Comparison of ENCODE assay signal across 21 cellular contexts in the genomic region with DNA sequence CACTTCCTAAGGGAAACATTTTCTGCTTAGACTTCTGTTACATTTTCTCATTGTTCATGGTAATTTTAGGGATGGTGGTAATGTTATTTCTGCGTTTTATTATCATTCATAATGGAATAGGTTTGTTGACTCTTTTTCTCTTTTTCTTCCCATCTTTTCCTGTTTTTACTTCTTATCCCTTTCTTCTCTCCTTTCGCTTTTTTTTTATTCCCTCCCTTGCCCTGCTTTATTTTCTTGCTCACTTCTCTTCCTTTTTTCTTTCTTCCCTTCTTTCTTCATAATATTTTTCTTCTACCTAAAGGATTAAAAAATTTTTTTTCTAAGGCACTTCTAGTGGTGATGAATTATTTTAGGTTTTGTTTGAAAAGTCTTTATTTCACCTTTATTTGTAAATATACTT. TPM values are rescaled to one million over a fixed set of nuclear protein-coding genes. Genes with fewer than 3 reads are reported as not detected.
DNase-seq lines count a peak whose midpoint lies in the region; ATAC-seq and TF ChIP-seq lines count a peak whose summit lies in the region.
"Had no signal": no experiment of that assay in that cellular context is flagged by ENCODE, and none has a peak within 500 bp of the region (broad histone marks: within the 10 kb centered on the region; RNA-seq: fewer than 3 reads in every experiment).

No MANE protein-coding gene starts in this region.

- H3K9ac ChIP-seq in H9 (ENCODE audit: extremely low read depth, insufficient read length, low read length): no peak overlapping the region

- no peak overlapping the region for H3K18ac ChIP-seq in H9 (ENCODE audit: insufficient read length, low read depth, low read length)

- no peak overlapping the region for H3K27ac ChIP-seq in H9 (ENCODE audit: insufficient read length, low read depth, low read length)
- H3K27ac ChIP-seq: C4-2B, SJCRH30 had no signal

- no peak overlapping the region for H4K91ac ChIP-seq in H9 (ENCODE audit: insufficient read length, low read depth, low read length)

- H2BK5ac ChIP-seq in H9 (ENCODE audit: insufficient read length, low read length): no peak overlapping the region

- no peak overlapping the region for H3K14ac ChIP-seq in H9 (ENCODE audit: insufficient read depth, low read length)

- WGBS in H9 (ENCODE audit: extremely low coverage, insufficient read length, low lambda C conversion rate): no CpG with 5 or more reads among the region's 2 CpGs

- no peak overlapping the region for H4K5ac ChIP-seq in H9 (ENCODE audit: insufficient read length, low read depth, low read length)

- peak overlapping the region; percentile 65 for H3K27ac Mint-ChIP-seq in activated T-cell treated with anti-CD3 and anti-CD28 coated beads, Interleukin-2, amount 50 U/mL, for 72 hours
- H3K27ac Mint-ChIP-seq in H9: peak overlapping the region; percentile 32 to 95 (median 93); a peak in 5 of 7 replicates
- H3K27ac Mint-ChIP-seq in activated naive CD8-positive, alpha-beta T cell treated with anti-CD3 and anti-CD28 coated beads, Interleukin-2, amount 50 U/mL, for 24 hours: peak overlapping the region; percentile 58
- H3K27ac Mint-ChIP-seq in naive thymus-derived CD8-positive, alpha-beta T cell: peak overlapping the region in 6 of 10 donors; percentile 19 to 71 (median 48)

- H3K56ac ChIP-seq in H9 (ENCODE audit: insufficient read length, low read depth, low read length): no peak overlapping the region

- H3K9me3 ChIP-seq in H9 (ENCODE audit: control insufficient read depth, low read depth, low read length): no peaks in the 10 kb centered on the region
- H3K9me3 ChIP-seq: HAP-1, SJCRH30 had no signal

- H3K23ac ChIP-seq in H9 (ENCODE audit: insufficient read length, low read depth, low read length): no peak overlapping the region

- no peak overlapping the region for H2AFZ ChIP-seq in H9 (ENCODE audit: low read length)

- no peaks in the 10 kb centered on the region for H3K23me2 ChIP-seq in H9 (ENCODE audit: insufficient read length, low read depth, low read length, poor library complexity, severe bottlenecking)

- no peaks in the 10 kb centered on the region for H3K79me1 ChIP-seq in H9 (ENCODE audit: insufficient read depth, low read depth, low read length, poor library complexity, severe bottlenecking)

- no peaks in the 10 kb centered on the region; the same call in 1 of the 2 replicates for H3K79me2 ChIP-seq in H9 (ENCODE audit: insufficient read depth, low read length)

- no peak overlapping the region for H3K4me2 ChIP-seq in H9 (ENCODE audit: insufficient read depth, insufficient read length, low read length)

- H3K27me3 ChIP-seq in H9 (ENCODE audit: insufficient read depth, low read length): no peaks in the 10 kb centered on the region
- H3K27me3 ChIP-seq: SJCRH30 had no signal

- no peak overlapping the region for H2AK5ac ChIP-seq in H9 (ENCODE audit: insufficient read length, low read length)

- DNase-seq in activated T-cell treated with anti-CD3 and anti-CD28 coated beads, Interleukin-2, amount 50 U/mL, for 72 hours: no peak
- no peak for DNase-seq in activated T-cell treated with anti-CD3 and anti-CD28 coated beads, Interleukin-2, amount 50 U/mL, for 48 hours
- DNase-seq in H9 (no peak), superior temporal gyrus (ENCODE audit: extremely low spot score) (no peak), AG08395 (ENCODE audit: low spot score) (no peak), NCI-H1417 (lab: John Stamatoyannopoulos, UW) (no peak)
- DNase-seq in activated naive CD8-positive, alpha-beta T cell treated with anti-CD3 and anti-CD28 coated beads, Interleukin-2, amount 50 U/mL, for 24 hours: no peak
- no peak for DNase-seq in naive thymus-derived CD8-positive, alpha-beta T cell
- DNase-seq: 8988T, GDM1, Karpas-422, NCI-H1694 treated with DMSO at 0.1 percent for 48 hours, NCI-H2081 treated with DMSO at 0.1 percent for 48 hours, NCI-H2171 treated with DMSO at 0.1 percent for 48 hours, NCI-H446, NCI-H526 treated with DMSO at 0.1 percent for 48 hours, OCI-M1, SJCRH30 had no signal

- H2BK120ac ChIP-seq in H9 (ENCODE audit: low read depth, low read length, poor library complexity, severe bottlenecking): no peak overlapping the region

- H3K4me3 Mint-ChIP-seq in activated T-cell treated with anti-CD3 and anti-CD28 coated beads, Interleukin-2, amount 50 U/mL, for 72 hours: no peak overlapping the region
- no peak overlapping the region for H3K4me3 Mint-ChIP-seq in H9
- H3K4me3 Mint-ChIP-seq in activated naive CD8-positive, alpha-beta T cell treated with anti-CD3 and anti-CD28 coated beads, Interleukin-2, amount 50 U/mL, for 24 hours: no peak overlapping the region
- H3K4me3 Mint-ChIP-seq in naive thymus-derived CD8-positive, alpha-beta T cell: peak overlapping the region in 4 of 10 donors; percentile 2 to 33 (median 15)

- POLR2A ChIA-PET in naive thymus-derived CD8-positive, alpha-beta T cell (lab: Charles Lee): no interaction called here

- no peaks in the 10 kb centered on the region for H4K20me1 ChIP-seq in H9 (ENCODE audit: control insufficient read depth, insufficient read depth, insufficient read length)

- TF ChIP-seq CTCF in H9 (conservative IDR thresholded peaks at IDR 0.05): no peak

- peaks cover 38% of the 10 kb centered on the region for H3K4me1 Mint-ChIP-seq in activated T-cell treated with anti-CD3 and anti-CD28 coated beads, Interleukin-2, amount 50 U/mL, for 72 hours (ENCODE audit: low read depth)
- H3K4me1 Mint-ChIP-seq in H9: peaks cover 41 to 48% of the 10 kb centered on the region in 2 experiments
- peaks cover 37% of the 10 kb centered on the region for H3K4me1 Mint-ChIP-seq in activated naive CD8-positive, alpha-beta T cell treated with anti-CD3 and anti-CD28 coated beads, Interleukin-2, amount 50 U/mL, for 24 hours
- peaks cover 29 to 58% (median 50%) of the 10 kb centered on the region in 4 donors for H3K4me1 Mint-ChIP-seq in naive thymus-derived CD8-positive, alpha-beta T cell

- H2BK15ac ChIP-seq in H9 (ENCODE audit: low read depth, low read length): no peak overlapping the region

- no peak overlapping the region for H3K4ac ChIP-seq in H9 (ENCODE audit: low read depth, low read length)

- H3K9me3 Mint-ChIP-seq in activated T-cell treated with anti-CD3 and anti-CD28 coated beads, Interleukin-2, amount 50 U/mL, for 72 hours: no peaks in the 10 kb centered on the region
- H3K9me3 Mint-ChIP-seq in H9: no peaks in the 10 kb centered on the region
- no peaks in the 10 kb centered on the region for H3K9me3 Mint-ChIP-seq in activated naive CD8-positive, alpha-beta T cell treated with anti-CD3 and anti-CD28 coated beads, Interleukin-2, amount 50 U/mL, for 24 hours
- peaks cover 0 to 2% (median 0%) of the 10 kb centered on the region in 9 donors for H3K9me3 Mint-ChIP-seq in naive thymus-derived CD8-positive, alpha-beta T cell
- H3K9me3 Mint-ChIP-seq: IgD-negative memory B cell had no signal

- no peak overlapping the region for H2BK20ac ChIP-seq in H9 (ENCODE audit: low read depth, low read length, poor library complexity, severe bottlenecking)

- no peaks in the 10 kb centered on the region for H3K4me1 ChIP-seq in H9 (ENCODE audit: insufficient read depth, low read length)
- H3K4me1 ChIP-seq: SJCRH30 had no signal

- ATAC-seq in activated T-cell treated with anti-CD3 and anti-CD28 coated beads, Interleukin-2, amount 50 U/mL, for 72 hours (replicated peaks in 1 of 2): no peak
- ATAC-seq in activated naive CD8-positive, alpha-beta T cell treated with anti-CD3 and anti-CD28 coated beads, Interleukin-2, amount 50 U/mL, for 24 hours: no peak
- no peak for ATAC-seq in naive thymus-derived CD8-positive, alpha-beta T cell

- H3K36me3 Mint-ChIP-seq in activated T-cell treated with anti-CD3 and anti-CD28 coated beads, Interleukin-2, amount 50 U/mL, for 72 hours (ENCODE audit: insufficient read depth in 2 of 2): peaks cover 8 to 29% of the 10 kb centered on the region in 2 donors
- peaks cover 9 to 27% (median 16%) of the 10 kb centered on the region in 3 experiments for H3K36me3 Mint-ChIP-seq in H9 (ENCODE audit: insufficient read depth in 1 of 3, low read depth in 3 of 3)
- H3K36me3 Mint-ChIP-seq in activated naive CD8-positive, alpha-beta T cell treated with anti-CD3 and anti-CD28 coated beads, Interleukin-2, amount 50 U/mL, for 24 hours (ENCODE audit: low read depth): peaks cover 23% of the 10 kb centered on the region
- H3K36me3 Mint-ChIP-seq in naive thymus-derived CD8-positive, alpha-beta T cell: peaks cover 10 to 60% (median 30%) of the 10 kb centered on the region in 3 donors

- H4K8ac ChIP-seq in H9 (replicated peaks; ENCODE audit: insufficient read length, low read depth, low read length): no peak overlapping the region

- H2BK12ac ChIP-seq in H9 (ENCODE audit: insufficient read length, low read depth, low read length): no peak overlapping the region

- H3K27me3 Mint-ChIP-seq in activated T-cell treated with anti-CD3 and anti-CD28 coated beads, Interleukin-2, amount 50 U/mL, for 72 hours (ENCODE audit: low read depth): no peaks in the 10 kb centered on the region
- no peaks in the 10 kb centered on the region for H3K27me3 Mint-ChIP-seq in H9 (ENCODE audit: low read depth)
- H3K27me3 Mint-ChIP-seq in activated naive CD8-positive, alpha-beta T cell treated with anti-CD3 and anti-CD28 coated beads, Interleukin-2, amount 50 U/mL, for 24 hours: no peaks in the 10 kb centered on the region
- no peaks in the 10 kb centered on the region for H3K27me3 Mint-ChIP-seq in naive thymus-derived CD8-positive, alpha-beta T cell
- H3K27me3 Mint-ChIP-seq: IgD-negative memory B cell had no signal

- no peak overlapping the region for H3T11ph ChIP-seq in H9 (ENCODE audit: low read length)

RNA-seq across cellular contexts. Expression of gene CNOT2, which starts 45.6 kb away (rescaled TPM):
- total RNA-seq in activated T-cell treated with anti-CD3 and anti-CD28 coated beads, Interleukin-2, amount 50 U/mL, for 72 hours: 10 to 100 TPM; 62.8 to 65.6 TPM
- 78.8 and 82.9 TPM in 2 replicates for total RNA-seq in H9 (2021)
- total RNA-seq in naive thymus-derived CD8-positive, alpha-beta T cell: 100 to 1,000 TPM; 140 to 143 TPM
- polyA plus RNA-seq in naive thymus-derived CD8-positive, alpha-beta T cell: 100 to 1,000 TPM; 110 to 124 (median 119) TPM
